In the genomic region with DNA sequence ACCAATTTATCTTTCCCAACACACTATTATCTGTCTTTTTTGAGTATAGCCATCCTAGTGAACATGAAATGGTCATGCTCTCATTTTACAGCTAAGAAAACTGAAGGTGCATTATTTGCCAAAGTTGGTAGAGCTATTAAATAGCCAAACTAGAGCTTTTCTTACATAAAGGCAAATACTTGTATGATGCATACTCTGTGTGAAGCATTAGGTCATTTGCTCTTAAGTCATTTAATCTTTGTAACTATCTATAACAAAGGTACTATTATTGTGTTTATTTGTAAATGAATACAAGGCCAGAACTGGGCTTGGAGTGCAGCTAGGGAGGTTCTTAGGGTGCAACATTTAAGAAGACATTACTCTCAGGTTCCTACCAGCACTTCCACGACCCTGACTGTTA, we compare ENCODE assay signal across 19 cellular contexts.
"Had no signal": no experiment of that assay in that cellular context is flagged by ENCODE, and none has a peak within 500 bp of the region (broad histone marks: within the 10 kb centered on the region; RNA-seq: fewer than 3 reads in every experiment).

No MANE protein-coding gene starts in this region.

- ATAC-seq: left lung; naive thymus-derived CD8-positive, alpha-beta T cell; stimulated activated naive CD8-positive, alpha-beta T cell treated with anti-CD3 and anti-CD28 coated beads, Interleukin-15, Interleukin-2, amounts not matched to agents 100 U/mL and 50 U/mL, for 24 hours; upper lobe of right lung had no signal

- H3K27ac ChIP-seq: coronary artery, left lung, neural progenitor cell, spleen, thyroid gland, upper lobe of right lung had no signal

- H3K27me3 ChIP-seq: left lung, neural progenitor cell, thyroid gland, upper lobe of right lung had no signal

- H3K9ac ChIP-seq: neural progenitor cell had no signal

- H3K4me3 ChIP-seq: coronary artery, left lung, neural progenitor cell, spleen, thyroid gland, upper lobe of right lung had no signal

- H3K36me3 ChIP-seq: left lung, neural progenitor cell, spleen, thyroid gland, upper lobe of right lung had no signal

- H2AFZ ChIP-seq: neural progenitor cell had no signal

- H3K9me3 ChIP-seq: left lung, spleen, thyroid gland, upper lobe of right lung had no signal

- H3K4me1 ChIP-seq: left lung, spleen, thyroid gland, upper lobe of right lung had no signal

- DNase-seq: activated CD4-positive, alpha-beta memory T cell treated with anti-CD3 and anti-CD28 coated beads for 36 hours; activated CD4-positive, alpha-beta T cell treated with anti-CD3 and anti-CD28 coated beads for 48 hours; activated effector memory CD4-positive, alpha-beta T cell treated with Interleukin-2 at 50 U/mL for 16 hours; activated naive CD4-positive, alpha-beta T cell treated with anti-CD3 and anti-CD28 coated beads for 36 hours; activated naive CD8-positive, alpha-beta T cell treated with anti-CD3 and anti-CD28 coated beads, Interleukin-2, amount 10 ng/mL, durations not matched to agents 7 days and 5 days; activated T-cell treated with anti-CD3 and anti-CD28 coated beads, Interleukin-2, amount 50 U/mL, for 48 hours; amniotic stem cell; foreskin fibroblast; left lung; mammary epithelial cell; naive thymus-derived CD8-positive, alpha-beta T cell; posterior cingulate gyrus; spleen; stimulated activated CD4-positive, alpha-beta T cell treated with anti-CD3 and anti-CD28 coated beads, Interleukin-4, amount 100 ng/mL, for 24 hours; stimulated activated naive CD8-positive, alpha-beta T cell treated with anti-CD3 and anti-CD28 coated beads, Interleukin-15, Interleukin-2, amounts not matched to agents 100 U/mL and 50 U/mL, for 24 hours; thyroid gland; upper lobe of right lung had no signal

- H3K4me2 ChIP-seq: neural progenitor cell had no signal
